Comparison of ENCODE assay signal across 29 cellular contexts in genomic region chr7:45980973-45981372, GRCh38. TPM values are rescaled to one million over a fixed set of nuclear protein-coding genes. Genes with fewer than 3 reads are reported as not detected.
DNase-seq lines count a peak whose midpoint lies in the region; ATAC-seq lines count a peak whose summit lies in the region.
"Had no signal": no experiment of that assay in that cellular context is flagged by ENCODE, and none has a peak within 500 bp of the region (broad histone marks: within the 10 kb centered on the region; RNA-seq: fewer than 3 reads in every experiment).

No MANE protein-coding gene starts in this region.

- no peak overlapping the region for H2BK15ac ChIP-seq in neuronal stem cell (ENCODE audit: low read length)

- H2BK5ac ChIP-seq in neuronal stem cell (ENCODE audit: low read length) = peak overlapping the region; percentile 25

- no peak overlapping the region for H4K8ac ChIP-seq in neuronal stem cell (ENCODE audit: low read depth, low read length)

- DNase-seq in activated CD8-positive, alpha-beta memory T cell treated with anti-CD3 and anti-CD28 coated beads for 24 hours = peak; percentile 17
- DNase-seq in activated CD8-positive, alpha-beta memory T cell treated with anti-CD3 and anti-CD28 coated beads, Interleukin-2, amount 50 U/mL, for 48 hours = no peak
- DNase-seq in ecto neural progenitor cell (ENCODE audit: low spot score) (peak; percentile 24), neuronal stem cell (ENCODE audit: low spot score) (no peak), superior temporal gyrus (ENCODE audit: extremely low spot score) (no peak), cortex of kidney (lab: John Stamatoyannopoulos, UW) (no peak)
- no peak for DNase-seq in activated naive CD4-positive, alpha-beta T cell treated with anti-CD3 and anti-CD28 coated beads, Interleukin-2, amount 10 ng/mL, durations not matched to agents 7 days and 5 days
- DNase-seq: activated CD4-positive, alpha-beta memory T cell treated with anti-CD3 and anti-CD28 coated beads for 36 hours; anterior cingulate cortex; BE2C; CD8-positive, alpha-beta memory T cell; dermis blood vessel endothelial cell; H9; mucosa of descending colon; NCI-H1105 treated with DMSO at 0.1 percent for 48 hours; NCI-H1930; NCI-H69; right lobe of liver; SHP77 treated with DMSO at 0.1 percent for 48 hours; stimulated activated CD4-positive, alpha-beta T cell treated with anti-CD3 and anti-CD28 coated beads, Interleukin-4, amount 100 ng/mL, for 4 hours; substantia nigra; T-cell; uterus had no signal

- H3K36me3 Mint-ChIP-seq in activated naive CD4-positive, alpha-beta T cell treated with anti-CD3 and anti-CD28 coated beads, Interleukin-2, amount 10 ng/mL, durations not matched to agents 7 days and 5 days = no peaks in the 10 kb centered on the region
- H3K36me3 Mint-ChIP-seq: stimulated activated memory B cell treated with anti-CD40 and anti-IgM and Interleukin-4, amounts not matched to agents 10 μg/mL and 1 μg/mL and 100 μg/mL, for 72 hours had no signal

- H3K36me3 ChIP-seq in neuronal stem cell (replicated peaks in 1 of 2; ENCODE audit: control insufficient read depth in 2 of 2, insufficient read depth in 2 of 2, low read length in 2 of 2) = no peaks in the 10 kb centered on the region
- H3K36me3 ChIP-seq: BE2C, right lobe of liver, uterus had no signal

- no peaks in the 10 kb centered on the region for H3K27me3 Mint-ChIP-seq in activated naive CD4-positive, alpha-beta T cell treated with anti-CD3 and anti-CD28 coated beads, Interleukin-2, amount 10 ng/mL, durations not matched to agents 7 days and 5 days
- H3K27me3 Mint-ChIP-seq: activated CD4-positive, alpha-beta memory T cell treated with anti-CD3 and anti-CD28 coated beads for 36 hours; activated naive CD8-positive, alpha-beta T cell; stimulated activated memory B cell treated with anti-CD40 and anti-IgM and Interleukin-4, amounts not matched to agents 10 μg/mL and 1 μg/mL and 100 μg/mL, for 72 hours had no signal

- H2BK120ac ChIP-seq in neuronal stem cell (ENCODE audit: low read depth, low read length) = no peak overlapping the region

- H3K4me3 Mint-ChIP-seq in activated naive CD4-positive, alpha-beta T cell treated with anti-CD3 and anti-CD28 coated beads, Interleukin-2, amount 10 ng/mL, durations not matched to agents 7 days and 5 days = no peak overlapping the region
- H3K4me3 Mint-ChIP-seq: activated CD4-positive, alpha-beta memory T cell treated with anti-CD3 and anti-CD28 coated beads for 36 hours; activated naive CD8-positive, alpha-beta T cell; CD8-positive, alpha-beta memory T cell; H9; stimulated activated memory B cell treated with anti-CD40 and anti-IgM and Interleukin-4, amounts not matched to agents 10 μg/mL and 1 μg/mL and 100 μg/mL, for 72 hours; T-cell had no signal

- H3K27ac ChIP-seq in neuronal stem cell (replicated peaks; ENCODE audit: low read length) = no peak overlapping the region
- H3K27ac ChIP-seq: right lobe of liver, uterus had no signal

- H3K23ac ChIP-seq in neuronal stem cell (ENCODE audit: low read depth, low read length, poor library complexity) = no peak overlapping the region

- no peak overlapping the region for H3K18ac ChIP-seq in neuronal stem cell (ENCODE audit: low read length)

- no peak overlapping the region for H3K4me3 ChIP-seq in neuronal stem cell (ENCODE audit: low read length in 2 of 2)
- H3K4me3 ChIP-seq: K562, mucosa of descending colon, right lobe of liver, uterus had no signal

- no peak overlapping the region for H3K4ac ChIP-seq in neuronal stem cell (ENCODE audit: low read length)

- H3K14ac ChIP-seq in neuronal stem cell (ENCODE audit: low read length) = no peak overlapping the region

- H3K27me3 ChIP-seq in neuronal stem cell (ENCODE audit: control insufficient read depth in 3 of 3, insufficient read depth in 3 of 3, low read depth in 1 of 3, low read length in 3 of 3) = no peaks in the 10 kb centered on the region
- H3K27me3 ChIP-seq: BE2C, right lobe of liver, uterus had no signal

- H3K27ac Mint-ChIP-seq in activated naive CD4-positive, alpha-beta T cell treated with anti-CD3 and anti-CD28 coated beads, Interleukin-2, amount 10 ng/mL, durations not matched to agents 7 days and 5 days = no peak overlapping the region
- H3K27ac Mint-ChIP-seq: activated CD4-positive, alpha-beta memory T cell treated with anti-CD3 and anti-CD28 coated beads for 36 hours; activated naive CD8-positive, alpha-beta T cell; activated T-helper 2 cell treated with anti-CD3 and anti-CD28 coated beads, Interferon-gamma antibody, Interleukin-2, Interleukin-4, amounts not matched to agents 10 μg/mL and 5 μg/mL and 100 μg/mL, durations not matched to agents 14 hours and 24 hours and 36 hours; CD8-positive, alpha-beta memory T cell; H9; stimulated activated memory B cell treated with anti-CD40 and anti-IgM and Interleukin-4, amounts not matched to agents 10 μg/mL and 1 μg/mL and 100 μg/mL, for 72 hours; T-cell had no signal

- no peaks in the 10 kb centered on the region for H3K4me1 Mint-ChIP-seq in activated naive CD4-positive, alpha-beta T cell treated with anti-CD3 and anti-CD28 coated beads, Interleukin-2, amount 10 ng/mL, durations not matched to agents 7 days and 5 days
- H3K4me1 Mint-ChIP-seq: CD8-positive, alpha-beta memory T cell; stimulated activated memory B cell treated with anti-CD40 and anti-IgM and Interleukin-4, amounts not matched to agents 10 μg/mL and 1 μg/mL and 100 μg/mL, for 72 hours; T-cell had no signal

- H3K4me1 ChIP-seq in neuronal stem cell (ENCODE audit: control insufficient read depth in 2 of 2, insufficient read depth in 1 of 2, low read depth in 1 of 2, low read length in 2 of 2) = peaks cover 8 to 10% of the 10 kb centered on the region in 2 donors
- H3K4me1 ChIP-seq: BE2C had no signal

- peaks cover 4% of the 10 kb centered on the region for H3K9me3 Mint-ChIP-seq in activated naive CD4-positive, alpha-beta T cell treated with anti-CD3 and anti-CD28 coated beads, Interleukin-2, amount 10 ng/mL, durations not matched to agents 7 days and 5 days
- H3K9me3 Mint-ChIP-seq: activated T-helper 2 cell treated with anti-CD3 and anti-CD28 coated beads, Interferon-gamma antibody, Interleukin-2, Interleukin-4, amounts not matched to agents 10 μg/mL and 5 μg/mL and 100 μg/mL, durations not matched to agents 14 hours and 24 hours and 36 hours; T-cell had no signal

- ATAC-seq in HG03139 (IDR thresholded peaks at IDR 0.05; ENCODE audit: unreplicated experiment) = no peak
- ATAC-seq: K562; mucosa of descending colon; Panc1; right lobe of liver; stimulated activated memory B cell treated with anti-CD40 and anti-IgM and Interleukin-4, amounts not matched to agents 10 μg/mL and 1 μg/mL and 100 μg/mL, for 72 hours; T-cell had no signal

- no peak overlapping the region for H2BK12ac ChIP-seq in neuronal stem cell (ENCODE audit: low read length)

- H3K79me1 ChIP-seq in neuronal stem cell (ENCODE audit: low read depth, low read length) = no peaks in the 10 kb centered on the region

- H3K4me2 ChIP-seq in neuronal stem cell (ENCODE audit: insufficient read depth, low read length, poor library complexity, severe bottlenecking) = no peak overlapping the region

- no peak overlapping the region for H4K91ac ChIP-seq in neuronal stem cell (ENCODE audit: low read depth, low read length, poor library complexity)

- H2AK5ac ChIP-seq in neuronal stem cell (ENCODE audit: low read depth, low read length) = peak overlapping the region; percentile 52

- WGBS in neuronal stem cell (ENCODE audit: extremely low coverage in 2 of 2, insufficient read length in 2 of 2, insufficient replicate concordance in 1 of 2), 2 donors = no CpG with 5 or more reads among the region's 6 CpGs

- CTCF ChIA-PET in activated naive CD4-positive, alpha-beta T cell treated with anti-CD3 and anti-CD28 coated beads, Interleukin-2, amount 10 ng/mL, durations not matched to agents 7 days and 5 days (lab: Charles Lee) = no interaction called here

- H3K9ac ChIP-seq in neuronal stem cell (ENCODE audit: low read depth, low read length, poor library complexity) = no peak overlapping the region

- no peak overlapping the region for H2AFZ ChIP-seq in neuronal stem cell (ENCODE audit: low read length)

- H3K9me3 ChIP-seq in neuronal stem cell (replicated peaks in 1 of 2; ENCODE audit: control insufficient read depth in 2 of 2, insufficient read depth in 1 of 2, low read depth in 1 of 2, low read length in 2 of 2) = peaks cover 0 to 5% of the 10 kb centered on the region in 2 donors
- H3K9me3 ChIP-seq: BE2C, mucosa of descending colon, right lobe of liver, uterus had no signal

RNA-seq across cellular contexts. Expression of gene IGFBP3, which starts 59.9 kb away (rescaled TPM):
- 149 TPM for polyA plus RNA-seq in neuronal stem cell (2013, experiment 1 of 2)
- 151 TPM for polyA plus RNA-seq in neuronal stem cell (2013, experiment 2 of 2)

Comparison
In these comparisons a context has a peak if more than half of its experiments do, and no peak if none do; other contexts are left out.
1. DNase-seq: peak in activated CD8-positive, alpha-beta memory T cell treated with anti-CD3 and anti-CD28 coated beads for 24 hours (single experiment) and ecto neural progenitor cell (single experiment); none in activated CD8-positive, alpha-beta memory T cell treated with anti-CD3 and anti-CD28 coated beads, Interleukin-2, amount 50 U/mL, for 48 hours (single experiment), neuronal stem cell (single experiment), superior temporal gyrus (single experiment), cortex of kidney (single experiment) and activated naive CD4-positive, alpha-beta T cell treated with anti-CD3 and anti-CD28 coated beads, Interleukin-2, amount 10 ng/mL, durations not matched to agents 7 days and 5 days (single experiment).